In genomic region chr11:59144579-59145345, GRCh38 we compare ENCODE assay signal across 8 cellular contexts. TPM values are rescaled to one million over a fixed set of nuclear protein-coding genes. Genes with fewer than 3 reads are reported as not detected.
DNase-seq lines count a peak whose midpoint lies in the region; ATAC-seq and TF ChIP-seq lines count a peak whose summit lies in the region.

No MANE protein-coding gene starts in this region.

- TF ChIP-seq CTCF in HL-60 (IDR thresholded peaks at IDR 0.05; ENCODE audit: insufficient read depth, low read length) (no peak), esophagus muscularis mucosa (IDR thresholded peaks at IDR 0.05) (peak in 1 of 3 experiments; percentile 3)

- intact Hi-C loops in esophagus muscularis mucosa (cut with DNase I), result no loop called here

- ATAC-seq in GM19452 (IDR thresholded peaks at IDR 0.05; ENCODE audit: unreplicated experiment), result peak; percentile 56

- no peak overlapping the region for H3K9ac ChIP-seq in muscle layer of colon (ENCODE audit: low read length)

- TF ChIP-seq EP300 in esophagus muscularis mucosa (IDR thresholded peaks at IDR 0.05), result no peak

- 5% methylated on average over 27 of the region's 39 CpGs for WGBS in esophagus muscularis mucosa

- H3K36me3 ChIP-seq in esophagus muscularis mucosa (peaks cover 0 to 11% (median 0%) of the 10 kb centered on the region in 4 donors), muscle layer of colon (ENCODE audit: insufficient read depth, low read length) (no peaks in the 10 kb centered on the region)

- H3K27me3 ChIP-seq in HL-60 (ENCODE audit: insufficient read depth, poor library complexity, severe bottlenecking) (no peaks in the 10 kb centered on the region), esophagus muscularis mucosa (no peaks in the 10 kb centered on the region), muscle layer of colon (ENCODE audit: control insufficient read depth in 1 of 2, insufficient read depth in 2 of 2, low read length in 2 of 2) (no peaks in the 10 kb centered on the region)

- H3K4me3 ChIP-seq in HL-60 (replicated peaks; ENCODE audit: insufficient read depth, low read length) (peak overlapping the region; percentile 69), esophagus muscularis mucosa (peak overlapping the region; percentile 57 to 84 (median 72)), muscle layer of colon (ENCODE audit: low read depth in 1 of 2, low read length in 2 of 2) (peak overlapping the region; percentile 43 to 94)

- no peak for TF ChIP-seq POLR2A in esophagus muscularis mucosa (IDR thresholded peaks at IDR 0.05; ENCODE audit: low read depth)

- DNase-seq in CMK (ENCODE audit: low read depth), result peak; percentile 20
- DNase-seq in HL-60 (ENCODE audit: low read depth in 1 of 2, low spot score in 1 of 2), result peak; percentile 43 to 93
- DNase-seq in NOMO-1 treated with dmso at 0.1 percent for 144 hours (lab: John Stamatoyannopoulos, UW; ENCODE audit: unreplicated experiment), result peak; percentile 91
- peak; percentile 64 for DNase-seq in activated T-cell treated with anti-CD3 and anti-CD28 coated beads, Interleukin-2, amount 50 U/mL, for 1 hour
- peak; percentile 94 for DNase-seq in esophagus muscularis mucosa (ENCODE audit: extremely low spot score)
- DNase-seq in stimulated activated CD8-positive, alpha-beta memory T cell treated with anti-CD3 and anti-CD28 coated beads, Interleukin-7, amount 100 ng/mL, for 4 hours (ENCODE audit: low read depth in 2 of 2), result peak; percentile 47 to 48

- peak overlapping the region; percentile 78 for H3K27ac ChIP-seq in HL-60 (replicated peaks)
- H3K27ac ChIP-seq in esophagus muscularis mucosa (replicated peaks in 1 of 4), result peak overlapping the region; percentile 87 to 92 (median 91)
- H3K27ac ChIP-seq in muscle layer of colon (ENCODE audit: low read depth, low read length), result peak overlapping the region; percentile 66

- peaks cover 18 to 32% (median 28%) of the 10 kb centered on the region in 4 donors for H3K4me1 ChIP-seq in esophagus muscularis mucosa
- peaks cover 17% of the 10 kb centered on the region for H3K4me1 ChIP-seq in muscle layer of colon (ENCODE audit: insufficient read depth, low read length)

- no peaks in the 10 kb centered on the region for H3K9me3 ChIP-seq in esophagus muscularis mucosa
- H3K9me3 ChIP-seq in muscle layer of colon (ENCODE audit: low read length), result no peaks in the 10 kb centered on the region

RNA-seq across cellular contexts. Expression of gene FAM111A, which starts 2.1 kb away (rescaled TPM):
- total RNA-seq in esophagus muscularis mucosa, result 10 to 100 TPM in 3 of 4 donors, 1 to 10 TPM in 1; 8.9 to 22.4 (median 17.6) TPM

RNA-seq across cellular contexts. Expression of gene DTX4, which starts 27.2 kb away (rescaled TPM):
- 1 to 10 TPM; 3.1 to 8.8 (median 4.5) TPM for total RNA-seq in esophagus muscularis mucosa

RNA-seq across cellular contexts. Expression of gene FAM111B, which starts 37.7 kb away (rescaled TPM):
- total RNA-seq in esophagus muscularis mucosa, result under 1 TPM in 2 of 4 donors, not detected in 2; 0.13 to 0.46 TPM

RNA-seq across cellular contexts. Expression of gene GLYATL1B, which starts 58.7 kb away (rescaled TPM):
- not detected for total RNA-seq in esophagus muscularis mucosa

Comparison
In these comparisons a context has a peak if more than half of its experiments do, and no peak if none do; other contexts are left out.
1. Peak in every context shown above with its lines: DNase-seq, ATAC-seq, H3K4me3 ChIP-seq and H3K27ac ChIP-seq.
2. DNase-seq: peak in every context shown above with its lines; median percentile 94 in esophagus muscularis mucosa; 91 in NOMO-1 treated with dmso at 0.1 percent for 144 hours; 68 in HL-60; 64 in activated T-cell treated with anti-CD3 and anti-CD28 coated beads, Interleukin-2, amount 50 U/mL, for 1 hour; 48 in stimulated activated CD8-positive, alpha-beta memory T cell treated with anti-CD3 and anti-CD28 coated beads, Interleukin-7, amount 100 ng/mL, for 4 hours; 20 in CMK.